In the genomic region with DNA sequence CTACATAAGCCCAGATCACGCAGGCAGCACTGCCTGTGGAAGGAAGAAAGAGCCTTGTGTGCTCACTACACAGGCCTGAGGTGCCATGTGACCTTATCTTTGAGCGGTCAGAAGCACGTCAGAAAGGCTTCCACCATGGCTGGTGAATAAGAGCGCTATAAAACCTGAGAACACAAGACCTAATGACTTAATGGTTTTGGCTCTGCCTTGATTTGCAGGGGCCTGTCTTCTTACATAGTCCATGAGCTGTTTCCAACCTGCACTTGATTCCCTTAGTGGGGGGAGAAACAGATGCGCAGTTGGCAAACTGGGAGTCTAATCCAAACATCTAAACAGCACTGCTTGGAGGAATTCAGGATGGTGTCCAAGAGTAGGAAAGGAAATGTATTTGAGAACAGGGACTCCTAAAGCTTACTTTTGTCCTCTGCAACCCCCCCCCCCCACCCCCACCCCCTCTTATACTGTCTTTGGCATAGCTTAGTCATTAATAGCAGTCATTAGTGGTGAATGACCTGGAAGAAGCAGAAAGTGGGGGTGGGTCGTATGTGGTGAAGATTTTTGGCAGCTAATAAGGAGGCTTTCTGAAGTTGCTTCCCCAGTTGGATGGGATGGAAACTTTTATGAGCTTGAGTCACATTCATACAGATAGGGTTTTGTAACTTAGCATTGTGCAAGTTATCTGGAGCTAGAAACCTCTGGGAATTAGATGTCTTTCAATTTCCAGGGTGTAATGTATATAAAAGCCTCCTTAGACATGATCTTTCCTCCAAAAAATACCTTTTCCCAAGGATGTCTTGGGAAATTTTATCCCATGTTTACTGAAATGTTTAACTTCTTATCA, we compare ENCODE assay signal across 10 cellular contexts.
DNase-seq lines count a peak whose midpoint lies in the region; ATAC-seq and TF ChIP-seq lines count a peak whose summit lies in the region.
"Had no signal": no experiment of that assay in that cellular context is flagged by ENCODE, and none has a peak within 500 bp of the region (broad histone marks: within the 10 kb centered on the region; RNA-seq: fewer than 3 reads in every experiment).

No MANE protein-coding gene starts in this region.

- intact Hi-C loops in Right ventricle myocardium inferior (cut with DNase I), result no loop called here
- intact Hi-C loops in left ventricle myocardium inferior (cut with micrococcal nuclease), result no loop called here
- intact Hi-C loops in mammary epithelial cell (cut with micrococcal nuclease), result loop anchor here (1.0 kb wide), 1 partner anchor 49 kb away; no protein-coding TSS in a partner anchor
- intact Hi-C loops in lower lobe of right lung (cut with DNase I), result no loop called here
- intact Hi-C loops in vagina (cut with DNase I), result no loop called here

- ATAC-seq in Right ventricle myocardium inferior (peak; percentile 72), lower lobe of right lung (peak in 1 of 2 donors; percentile 12), GM21515 (IDR thresholded peaks at IDR 0.05; ENCODE audit: unreplicated experiment) (no peak)
- ATAC-seq: naive thymus-derived CD8-positive, alpha-beta T cell had no signal

- H3K9me3 ChIP-seq in left ventricle myocardium inferior (replicated peaks) (peaks cover 6% of the 10 kb centered on the region), mammary epithelial cell (replicated peaks; ENCODE audit: insufficient read depth, low read length) (peaks cover 2% of the 10 kb centered on the region), lower lobe of right lung (no peaks in the 10 kb centered on the region), vagina (no peaks in the 10 kb centered on the region)

- H3K9ac ChIP-seq in mammary epithelial cell (ENCODE audit: insufficient read depth, low read length), result no peak overlapping the region

- H3K4me1 ChIP-seq in left ventricle myocardium inferior, result no peaks in the 10 kb centered on the region
- peaks cover 11% of the 10 kb centered on the region for H3K4me1 ChIP-seq in mammary epithelial cell (ENCODE audit: insufficient read depth, low read length)
- no peaks in the 10 kb centered on the region for H3K4me1 ChIP-seq in lower lobe of right lung
- peaks cover 16% of the 10 kb centered on the region for H3K4me1 ChIP-seq in vagina

- peaks cover 3% of the 10 kb centered on the region for H3K27me3 ChIP-seq in left ventricle myocardium inferior (ENCODE audit: low read depth)
- no peaks in the 10 kb centered on the region for H3K27me3 ChIP-seq in mammary epithelial cell (ENCODE audit: insufficient read depth, low read length)
- no peaks in the 10 kb centered on the region for H3K27me3 ChIP-seq in lower lobe of right lung (ENCODE audit: low read depth)
- no peaks in the 10 kb centered on the region for H3K27me3 ChIP-seq in vagina

- BruUV-seq in mammary epithelial cell (replicated peaks; lab: Mats Ljungman, UMichigan), result no TSS peak

- TF ChIP-seq CTCF in left ventricle myocardium inferior (IDR thresholded peaks at IDR 0.05; ENCODE audit: borderline replicate concordance) (no peak), mammary epithelial cell (conservative IDR thresholded peaks at IDR 0.05 in 1 of 2, IDR thresholded peaks at IDR 0.05 in 1 of 2; ENCODE audit: extremely low read depth in 1 of 2, insufficient read depth in 1 of 2, low read depth in 1 of 2, low read length in 2 of 2) (no peak), lower lobe of right lung (IDR thresholded peaks at IDR 0.05) (no peak), vagina (IDR thresholded peaks at IDR 0.05) (no peak)

- no peak for TF ChIP-seq POLR2A in vagina (IDR thresholded peaks at IDR 0.05)

- WGBS in mammary epithelial cell (ENCODE audit: low coverage, missing lambda C conversion rate), result 32% methylated on average over 6 of the region's 6 CpGs

- H4K20me1 ChIP-seq in mammary epithelial cell (ENCODE audit: insufficient read depth, low read length), result no peaks in the 10 kb centered on the region

- no peaks in the 10 kb centered on the region for H3K79me2 ChIP-seq in mammary epithelial cell (ENCODE audit: insufficient read depth, low read length)

- in situ Hi-C loops in mammary epithelial cell (cut with MboI; ENCODE audit: low sequenced_read_pairs in 2 of 2), result no loop called here

- H3K4me3 ChIP-seq in left ventricle myocardium inferior (no peak overlapping the region), mammary epithelial cell (replicated peaks in 1 of 3; ENCODE audit: insufficient read depth in 1 of 3, low read depth in 2 of 3, low read length in 3 of 3) (no peak overlapping the region), lower lobe of right lung (no peak overlapping the region), vagina (no peak overlapping the region)

- DNase-seq in Right ventricle myocardium inferior (ENCODE audit: missing footprints), result no peak
- no peak for DNase-seq in left ventricle myocardium inferior
- DNase-seq in mammary epithelial cell, result peak; percentile 86
- no peak for DNase-seq in lower lobe of right lung
- peak in 1 of 2 donors; percentile 98 for DNase-seq in vagina (ENCODE audit: extremely low spot score in 2 of 2)
- DNase-seq in activated CD4-positive, alpha-beta T cell treated with anti-CD3 and anti-CD28 coated beads for 48 hours, result no peak
- no peak for DNase-seq in hippocampal formation (lab: John Stamatoyannopoulos, UW)
- DNase-seq: naive thymus-derived CD8-positive, alpha-beta T cell; substantia nigra had no signal

- peak overlapping the region; percentile 78 for H2AFZ ChIP-seq in mammary epithelial cell (ENCODE audit: low read depth, low read length)

- dilution Hi-C loops in mammary epithelial cell (cut with HindIII; ENCODE audit: low sequenced_read_pairs), result no loop called here

- CTCF ChIA-PET in mammary epithelial cell (lab: Charles Lee; ENCODE audit: low non-redundant PET), result no interaction called here

- H3K27ac ChIP-seq in left ventricle myocardium inferior (replicated peaks) (no peak overlapping the region), mammary epithelial cell (ENCODE audit: insufficient read depth, low read depth, low read length) (peak overlapping the region; percentile 30), lower lobe of right lung (peak overlapping the region; percentile 19), vagina (peak overlapping the region; percentile 67)

- peak overlapping the region; percentile 38 for H3K4me2 ChIP-seq in mammary epithelial cell (ENCODE audit: insufficient read depth, low read depth, low read length)

- H3K36me3 ChIP-seq in left ventricle myocardium inferior (no peaks in the 10 kb centered on the region), mammary epithelial cell (ENCODE audit: insufficient read depth, low read length) (no peaks in the 10 kb centered on the region), lower lobe of right lung (no peaks in the 10 kb centered on the region), vagina (no peaks in the 10 kb centered on the region)
